Comparison of ENCODE assay signal across 9 cellular contexts in the genomic region with DNA sequence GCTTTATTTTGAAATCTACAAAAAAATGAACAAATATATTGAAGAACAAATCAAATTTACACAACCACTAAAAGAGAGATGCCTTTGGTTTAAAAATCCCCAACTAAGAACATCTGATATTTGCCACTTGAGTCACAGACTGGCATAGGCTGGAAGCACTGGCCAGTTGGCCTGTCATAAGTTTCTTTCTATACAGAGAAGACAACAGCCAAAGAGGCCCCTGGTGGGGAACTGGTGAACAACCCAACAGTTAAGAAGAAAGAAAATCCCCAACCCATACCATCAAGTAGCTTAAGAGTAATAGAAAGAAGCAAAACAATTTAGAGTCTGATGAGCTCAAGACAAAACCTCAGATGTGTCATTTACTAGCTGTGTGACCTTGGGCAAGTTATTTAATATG. TPM values are rescaled to one million over a fixed set of nuclear protein-coding genes. Genes with fewer than 3 reads are reported as not detected.
DNase-seq lines count a peak whose midpoint lies in the region; ATAC-seq and TF ChIP-seq lines count a peak whose summit lies in the region.
"Had no signal": no experiment of that assay in that cellular context is flagged by ENCODE, and none has a peak within 500 bp of the region (broad histone marks: within the 10 kb centered on the region; RNA-seq: fewer than 3 reads in every experiment).

No MANE protein-coding gene starts in this region.

- H3K9ac ChIP-seq in neuronal stem cell (ENCODE audit: low read depth, low read length, poor library complexity), result no peak overlapping the region

- no peak overlapping the region for H2BK120ac ChIP-seq in neuronal stem cell (ENCODE audit: low read depth, low read length)

- H3K18ac ChIP-seq in neuronal stem cell (ENCODE audit: low read length), result no peak overlapping the region

- no peak overlapping the region for H4K91ac ChIP-seq in neuronal stem cell (ENCODE audit: low read depth, low read length, poor library complexity)

- intact Hi-C loops in psoas muscle (cut with DNase I), result no loop called here

- H3K4me3 ChIP-seq in cardiac fibroblast (replicated peaks in 1 of 2; ENCODE audit: low read depth in 2 of 2, low read length in 2 of 2), result no peak overlapping the region
- H3K4me3 ChIP-seq in psoas muscle, result no peak overlapping the region
- H3K4me3 ChIP-seq in neuronal stem cell (ENCODE audit: low read length in 2 of 2), result no peak overlapping the region

- TF ChIP-seq CTCF in cardiac fibroblast (IDR thresholded peaks at IDR 0.05; ENCODE audit: low read depth, low read length) (peak; percentile 47), psoas muscle (IDR thresholded peaks at IDR 0.05) (peak; percentile 25)

- H3K79me1 ChIP-seq in neuronal stem cell (ENCODE audit: low read depth, low read length), result no peaks in the 10 kb centered on the region

- no peak overlapping the region for H3K4me2 ChIP-seq in neuronal stem cell (ENCODE audit: insufficient read depth, low read length, poor library complexity, severe bottlenecking)

- DNase-seq in cardiac fibroblast (ENCODE audit: low read depth in 2 of 2) (peak; percentile 68 to 77), psoas muscle (no peak), neuronal stem cell (ENCODE audit: low spot score) (no peak), NOMO-1 treated with DMSO at 0.1 percent for 48 hours (lab: John Stamatoyannopoulos, UW; ENCODE audit: unreplicated experiment) (no peak), NCI-H146 treated with DMSO at 0.1 percent for 48 hours (lab: John Stamatoyannopoulos, UW; ENCODE audit: unreplicated experiment) (no peak)

- H3K9me3 ChIP-seq in psoas muscle (no peaks in the 10 kb centered on the region), neuronal stem cell (replicated peaks in 1 of 2; ENCODE audit: control insufficient read depth in 2 of 2, insufficient read depth in 1 of 2, low read depth in 1 of 2, low read length in 2 of 2) (peaks cover 0 to 2% of the 10 kb centered on the region in 2 donors)

- peak; percentile 97 for ATAC-seq in GM18868 (IDR thresholded peaks at IDR 0.05; ENCODE audit: unreplicated experiment)
- ATAC-seq in HG03469 (IDR thresholded peaks at IDR 0.05; ENCODE audit: unreplicated experiment), result peak; percentile 87
- ATAC-seq in psoas muscle, result no peak

- H3K36me3 ChIP-seq in psoas muscle (ENCODE audit: insufficient read depth in 1 of 2, low read depth in 1 of 2) (no peaks in the 10 kb centered on the region), neuronal stem cell (replicated peaks in 1 of 2; ENCODE audit: control insufficient read depth in 2 of 2, insufficient read depth in 2 of 2, low read length in 2 of 2) (no peaks in the 10 kb centered on the region)

- no peak overlapping the region for H2BK15ac ChIP-seq in neuronal stem cell (ENCODE audit: low read length)

- H4K8ac ChIP-seq in neuronal stem cell (ENCODE audit: low read depth, low read length), result no peak overlapping the region

- H3K27me3 ChIP-seq in psoas muscle (ENCODE audit: insufficient read depth in 3 of 3, low read length in 2 of 3) (no peaks in the 10 kb centered on the region), neuronal stem cell (ENCODE audit: control insufficient read depth in 3 of 3, insufficient read depth in 3 of 3, low read depth in 1 of 3, low read length in 3 of 3) (no peaks in the 10 kb centered on the region)

- no peak overlapping the region for H3K4ac ChIP-seq in neuronal stem cell (ENCODE audit: low read length)

- H3K23ac ChIP-seq in neuronal stem cell (ENCODE audit: low read depth, low read length, poor library complexity), result no peak overlapping the region

- no peak overlapping the region for H2AK5ac ChIP-seq in neuronal stem cell (ENCODE audit: low read depth, low read length)

- H3K27ac ChIP-seq in psoas muscle, result no peak overlapping the region
- H3K27ac ChIP-seq in neuronal stem cell (replicated peaks; ENCODE audit: low read length), result no peak overlapping the region
- H3K27ac ChIP-seq: VCaP had no signal

- H3K14ac ChIP-seq in neuronal stem cell (ENCODE audit: low read length), result no peak overlapping the region

- H2AFZ ChIP-seq in neuronal stem cell (ENCODE audit: low read length), result no peak overlapping the region

- no peak overlapping the region for H2BK5ac ChIP-seq in neuronal stem cell (ENCODE audit: low read length)

- H3K4me1 ChIP-seq in psoas muscle (no peaks in the 10 kb centered on the region), neuronal stem cell (ENCODE audit: control insufficient read depth in 2 of 2, insufficient read depth in 1 of 2, low read depth in 1 of 2, low read length in 2 of 2) (no peaks in the 10 kb centered on the region)

- H2BK12ac ChIP-seq in neuronal stem cell (ENCODE audit: low read length), result no peak overlapping the region

RNA-seq across cellular contexts. Expression of a gene that starts 45.5 kb away (rescaled TPM):
- total RNA-seq in psoas muscle, result 1 to 10 TPM; 2.0 to 6.7 (median 3.3) TPM
- polyA plus RNA-seq in psoas muscle, result 1 to 10 TPM; 1.1 to 3.3 (median 1.3) TPM
- 0.03 TPM for polyA plus RNA-seq in neuronal stem cell (2013, experiment 1 of 2)
- polyA plus RNA-seq in neuronal stem cell (2013, experiment 2 of 2), result 0.04 TPM
- polyA plus RNA-seq: neural cell had no signal

Comparison
In these comparisons a context has a peak if more than half of its experiments do, and no peak if none do; other contexts are left out.
1. ATAC-seq: peak in GM18868 (single experiment) and HG03469 (single experiment); none in psoas muscle (0 of 4).
2. DNase-seq: peak in cardiac fibroblast (2 of 2); none in psoas muscle (0 of 2), neuronal stem cell (single experiment), NOMO-1 treated with DMSO at 0.1 percent for 48 hours (single experiment) and NCI-H146 treated with DMSO at 0.1 percent for 48 hours (single experiment).